ENCODE assay signal across 2 cellular contexts in genomic region chr9:114854736-114855355, GRCh38.
TF ChIP-seq lines count a peak whose summit lies in the region.

No MANE protein-coding gene starts in this region.

TF ChIP-seq in HepG2, 621 proteins besides CTCF, POLR2A, EP300 and RAD21 (continues in another document):
- TF ChIP-seq ZNF619 (CRISPR knock-in tag; IDR thresholded peaks at IDR 0.05) (no peak), ZNF318 (CRISPR knock-in tag; IDR thresholded peaks at IDR 0.05) (no peak), ZNF275 (CRISPR knock-in tag; IDR thresholded peaks at IDR 0.05; ENCODE audit: borderline replicate concordance) (no peak), GABPA (IDR thresholded peaks at IDR 0.05; ENCODE audit: low read depth, low read length) (no peak), GABPA (CRISPR knock-in tag; IDR thresholded peaks at IDR 0.05; ENCODE audit: low read depth) (no peak), DDIT3 (CRISPR knock-in tag; IDR thresholded peaks at IDR 0.05) (no peak), HHEX (CRISPR knock-in tag; IDR thresholded peaks at IDR 0.05) (no peak), CREB1 (IDR thresholded peaks at IDR 0.05) (peak; percentile 64), CREB1 (CRISPR knock-in tag; IDR thresholded peaks at IDR 0.05) (no peak), JUND (CRISPR knock-in tag; IDR thresholded peaks at IDR 0.05) (no peak), ZBTB3 (CRISPR knock-in tag; IDR thresholded peaks at IDR 0.05; ENCODE audit: borderline replicate concordance, low read depth) (no peak), SNAI1 (CRISPR knock-in tag; IDR thresholded peaks at IDR 0.05; ENCODE audit: borderline replicate concordance) (no peak), FOXO4 (CRISPR knock-in tag; conservative IDR thresholded peaks at IDR 0.05) (no peak), ATF7 (IDR thresholded peaks at IDR 0.05) (peak; percentile 67), ATF7 (CRISPR knock-in tag; IDR thresholded peaks at IDR 0.05) (no peak), RFXANK (CRISPR knock-in tag; IDR thresholded peaks at IDR 0.05) (no peak), ZNF33B (CRISPR knock-in tag; IDR thresholded peaks at IDR 0.05) (no peak), MEIS1 (CRISPR knock-in tag; IDR thresholded peaks at IDR 0.05; ENCODE audit: borderline replicate concordance) (no peak)

TF ChIP-seq in K562, 482 proteins besides CTCF, POLR2A, EP300 and RAD21:
- TF ChIP-seq CTBP1 (IDR thresholded peaks at IDR 0.05; ENCODE audit: borderline replicate concordance) = no peak
- no peak for TF ChIP-seq PTRF (tag; IDR thresholded peaks at IDR 0.05)
- no peak for TF ChIP-seq ZBTB8A (IDR thresholded peaks at IDR 0.05; ENCODE audit: partially characterized antibody)
- peak; percentile 88; the same call in 1 of the 2 replicates for TF ChIP-seq PTBP1 (IDR thresholded peaks at IDR 0.05; ENCODE audit: low read depth, low read length)
- TF ChIP-seq GABPB2 (CRISPR knock-in tag; conservative IDR thresholded peaks at IDR 0.05) = no peak
- no peak for TF ChIP-seq VEZF1 (CRISPR knock-in tag; IDR thresholded peaks at IDR 0.05)
- TF ChIP-seq DPF2 (IDR thresholded peaks at IDR 0.05) = no peak
